ENCODE assay signal across 22 cellular contexts in the genomic region with DNA sequence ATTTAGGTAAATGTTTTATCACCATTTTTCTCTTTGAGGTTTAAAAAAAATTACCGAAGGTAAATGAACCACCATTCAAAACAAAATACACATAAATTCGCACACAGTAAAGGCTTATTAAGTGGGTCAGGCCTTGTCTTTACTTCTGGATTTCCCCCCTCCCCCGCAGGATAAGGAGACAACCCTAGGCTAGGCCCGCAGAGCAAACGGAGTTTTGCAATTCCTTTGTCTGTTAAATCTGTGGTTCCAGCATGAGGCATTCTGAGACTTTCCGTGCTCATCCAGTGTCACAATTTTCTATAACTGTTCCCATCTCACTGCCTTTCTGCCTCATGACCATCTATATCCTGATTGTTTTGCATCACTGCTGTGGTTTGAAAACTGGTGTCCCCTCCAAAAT.
"Had no signal": no experiment of that assay in that cellular context is flagged by ENCODE, and none has a peak within 500 bp of the region (broad histone marks: within the 10 kb centered on the region; RNA-seq: fewer than 3 reads in every experiment).

No MANE protein-coding gene starts in this region.

- ATAC-seq: activated T-cell treated with anti-CD3 and anti-CD28 coated beads, Interleukin-2, amount 50 U/mL, for 4 hours had no signal

- H3K4me3 Mint-ChIP-seq: activated B cell treated with CpG ODN at 0.5 μM for 24 hours; activated CD4-positive, alpha-beta memory T cell treated with anti-CD3 and anti-CD28 coated beads for 36 hours; activated CD4-positive, alpha-beta T cell treated with anti-CD3 and anti-CD28 coated beads, Interleukin-2, amount 10 ng/mL, durations not matched to agents 24 days and 14 days; activated naive CD4-positive, alpha-beta T cell treated with anti-CD3 and anti-CD28 coated beads for 36 hours; activated naive CD8-positive, alpha-beta T cell treated with anti-CD3 and anti-CD28 coated beads for 36 hours; activated T-cell treated with anti-CD3 and anti-CD28 coated beads, Interleukin-2, amount 50 U/mL, for 4 hours had no signal

- H3K9me3 Mint-ChIP-seq: activated B cell treated with CpG ODN at 0.5 μM for 24 hours; activated CD4-positive, alpha-beta memory T cell treated with anti-CD3 and anti-CD28 coated beads for 36 hours; activated CD4-positive, alpha-beta T cell treated with anti-CD3 and anti-CD28 coated beads, Interleukin-2, amount 10 ng/mL, durations not matched to agents 24 days and 14 days; activated naive CD4-positive, alpha-beta T cell treated with anti-CD3 and anti-CD28 coated beads for 36 hours; activated naive CD8-positive, alpha-beta T cell treated with anti-CD3 and anti-CD28 coated beads for 36 hours; activated T-cell treated with anti-CD3 and anti-CD28 coated beads, Interleukin-2, amount 50 U/mL, for 4 hours had no signal

- H3K4me3 ChIP-seq: cardiac muscle cell had no signal

- H3K36me3 ChIP-seq: brain microvascular endothelial cell, cardiac muscle cell had no signal

- H3K27me3 Mint-ChIP-seq: activated B cell treated with CpG ODN at 0.5 μM for 24 hours; activated CD4-positive, alpha-beta T cell treated with anti-CD3 and anti-CD28 coated beads, Interleukin-2, amount 10 ng/mL, durations not matched to agents 24 days and 14 days had no signal

- H3K27ac Mint-ChIP-seq: activated B cell treated with CpG ODN at 0.5 μM for 24 hours; activated CD4-positive, alpha-beta memory T cell treated with anti-CD3 and anti-CD28 coated beads for 36 hours; activated CD4-positive, alpha-beta T cell treated with anti-CD3 and anti-CD28 coated beads, Interleukin-2, amount 10 ng/mL, durations not matched to agents 24 days and 14 days; activated naive CD4-positive, alpha-beta T cell treated with anti-CD3 and anti-CD28 coated beads for 36 hours; activated naive CD8-positive, alpha-beta T cell treated with anti-CD3 and anti-CD28 coated beads for 36 hours had no signal

- H3K27me3 ChIP-seq: brain microvascular endothelial cell, cardiac muscle cell had no signal

- H3K36me3 Mint-ChIP-seq: activated CD4-positive, alpha-beta memory T cell treated with anti-CD3 and anti-CD28 coated beads for 36 hours; activated naive CD8-positive, alpha-beta T cell treated with anti-CD3 and anti-CD28 coated beads for 36 hours had no signal

- DNase-seq: activated B cell treated with CpG ODN at 0.5 μM for 24 hours; activated CD4-positive, alpha-beta memory T cell treated with anti-CD3 and anti-CD28 coated beads for 36 hours; activated CD4-positive, alpha-beta T cell treated with anti-CD3 and anti-CD28 coated beads for 1 hour; activated CD4-positive, alpha-beta T cell treated with anti-CD3 and anti-CD28 coated beads, Interleukin-2, amount 10 ng/mL, durations not matched to agents 24 days and 14 days; activated CD8-positive, alpha-beta memory T cell treated with anti-CD3 and anti-CD28 coated beads for 24 hours; activated gamma-delta T cell; activated naive CD4-positive, alpha-beta T cell treated with anti-CD3 and anti-CD28 coated beads for 36 hours; activated naive CD8-positive, alpha-beta T cell treated with anti-CD3 and anti-CD28 coated beads for 36 hours; activated T-cell treated with anti-CD3 and anti-CD28 coated beads, Interleukin-2, amount 50 U/mL, for 4 hours; brain microvascular endothelial cell; Kasumi-1; KBM-7; NCI-H1092; NCI-H1417 treated with DMSO at 0.1 percent for 48 hours; NCI-H1694; NCI-H2029; NCI-H510A treated with DMSO at 0.1 percent for 48 hours; NCI-H69; NK-92 treated with Interleukin-12 subunit alpha and Interleukin-12 subunit beta, amount 100 ng/mL, for 24 hours; SIG-M5; T-helper 1 cell had no signal

- H3K4me1 Mint-ChIP-seq: activated B cell treated with CpG ODN at 0.5 μM for 24 hours; activated CD4-positive, alpha-beta T cell treated with anti-CD3 and anti-CD28 coated beads, Interleukin-2, amount 10 ng/mL, durations not matched to agents 24 days and 14 days; activated naive CD8-positive, alpha-beta T cell treated with anti-CD3 and anti-CD28 coated beads for 36 hours had no signal

- H3K27ac ChIP-seq: brain microvascular endothelial cell, cardiac muscle cell had no signal
